ENCODE assay signal across 18 cellular contexts in the genomic region with DNA sequence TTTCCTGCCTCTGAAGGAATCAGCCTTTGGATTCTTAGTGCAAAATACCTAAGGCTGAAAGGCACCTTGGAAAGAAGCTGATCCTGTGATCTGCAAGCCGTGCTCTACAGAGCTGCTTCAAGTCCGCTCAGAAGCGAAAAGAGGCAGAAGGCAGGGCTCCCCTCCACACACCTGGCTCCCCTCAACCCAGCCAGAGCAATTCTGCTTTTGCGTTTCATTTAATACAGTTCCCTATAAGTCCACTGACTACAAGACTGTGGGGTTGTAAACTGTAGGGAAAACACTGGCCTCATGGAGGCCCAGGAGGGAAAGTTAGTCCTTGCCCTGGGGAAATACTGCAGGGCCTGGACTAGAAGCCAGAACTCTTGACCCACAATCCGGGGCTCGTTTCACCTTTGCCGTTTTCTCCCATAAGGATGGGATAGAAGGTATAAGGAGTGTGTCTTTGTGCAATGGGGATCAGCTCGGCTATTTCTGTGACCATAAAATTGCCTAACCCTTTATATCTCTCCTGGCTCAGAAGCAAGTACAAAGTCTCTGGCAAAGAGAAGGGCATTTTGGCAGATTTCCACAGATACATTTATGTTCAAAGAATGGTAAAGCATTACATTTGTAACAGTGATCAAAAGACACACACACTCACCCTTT.
"Had no signal": no experiment of that assay in that cellular context is flagged by ENCODE, and none has a peak within 500 bp of the region (broad histone marks: within the 10 kb centered on the region; RNA-seq: fewer than 3 reads in every experiment).

No MANE protein-coding gene starts in this region.

- DNase-seq: activated CD4-positive, alpha-beta T cell treated with anti-CD3 and anti-CD28 coated beads, Interleukin-2, amount 50 U/mL, for 4 hours; activated T-cell treated with anti-CD3 and anti-CD28 coated beads for 4 hours; dermis blood vessel endothelial cell; effector memory CD4-positive, alpha-beta T cell; foreskin fibroblast; left cardiac atrium; midbrain; pancreas; right lobe of liver; stimulated activated CD4-positive, alpha-beta T cell treated with anti-CD3 and anti-CD28 coated beads, Interleukin-4, amount 100 ng/mL, for 24 hours; SW 1271; T-helper 2 cell; uterus; WERI-Rb-1 had no signal

- H3K4me1 ChIP-seq: pancreas, right lobe of liver, uterus had no signal

- H3K9me3 Mint-ChIP-seq: activated T-helper 1 cell treated with anti-CD3 and anti-CD28 coated beads, Interleukin-12 subunit alpha, Interleukin-12 subunit beta, Interleukin-2, Interleukin-4 antibody, amounts not matched to agents 30 ng/mL and 10 ng/mL and 1 ng/mL, durations not matched to agents 14 hours and 24 hours and 36 hours; stimulated activated effector memory CD8-positive, alpha-beta T cell treated with anti-CD3 and anti-CD28 coated beads, Interleukin-12 subunit alpha, Interleukin-12 subunit beta, amount 100 ng/mL, for 72 hours had no signal

- H3K27me3 ChIP-seq: cardiac muscle cell, pancreas, right lobe of liver, uterus had no signal

- H3K4me3 Mint-ChIP-seq: activated naive CD8-positive, alpha-beta T cell; activated T-helper 1 cell treated with anti-CD3 and anti-CD28 coated beads, Interleukin-12 subunit alpha, Interleukin-12 subunit beta, Interleukin-2, Interleukin-4 antibody, amounts not matched to agents 30 ng/mL and 10 ng/mL and 1 ng/mL, durations not matched to agents 14 hours and 24 hours and 36 hours; stimulated activated effector memory CD8-positive, alpha-beta T cell treated with anti-CD3 and anti-CD28 coated beads, Interleukin-12 subunit alpha, Interleukin-12 subunit beta, amount 100 ng/mL, for 72 hours had no signal

- H3K9me3 ChIP-seq: pancreas, right lobe of liver, uterus had no signal

- ATAC-seq: left cardiac atrium, pancreas, right lobe of liver had no signal

- H3K4me3 ChIP-seq: cardiac muscle cell, pancreas, right lobe of liver, uterus had no signal

- H3K4me1 Mint-ChIP-seq: stimulated activated effector memory CD8-positive, alpha-beta T cell treated with anti-CD3 and anti-CD28 coated beads, Interleukin-12 subunit alpha, Interleukin-12 subunit beta, amount 100 ng/mL, for 72 hours had no signal

- H3K36me3 Mint-ChIP-seq: activated naive CD8-positive, alpha-beta T cell; stimulated activated effector memory CD8-positive, alpha-beta T cell treated with anti-CD3 and anti-CD28 coated beads, Interleukin-12 subunit alpha, Interleukin-12 subunit beta, amount 100 ng/mL, for 72 hours had no signal

- H3K27ac Mint-ChIP-seq: activated naive CD8-positive, alpha-beta T cell; activated T-helper 1 cell treated with anti-CD3 and anti-CD28 coated beads, Interleukin-12 subunit alpha, Interleukin-12 subunit beta, Interleukin-2, Interleukin-4 antibody, amounts not matched to agents 30 ng/mL and 10 ng/mL and 1 ng/mL, durations not matched to agents 14 hours and 24 hours and 36 hours; stimulated activated effector memory CD8-positive, alpha-beta T cell treated with anti-CD3 and anti-CD28 coated beads, Interleukin-12 subunit alpha, Interleukin-12 subunit beta, amount 100 ng/mL, for 72 hours had no signal

- H3K36me3 ChIP-seq: cardiac muscle cell, pancreas, right lobe of liver, uterus, WERI-Rb-1 had no signal

- H3K27ac ChIP-seq: cardiac muscle cell, pancreas, right lobe of liver, uterus, WERI-Rb-1 had no signal
